In the genomic region with DNA sequence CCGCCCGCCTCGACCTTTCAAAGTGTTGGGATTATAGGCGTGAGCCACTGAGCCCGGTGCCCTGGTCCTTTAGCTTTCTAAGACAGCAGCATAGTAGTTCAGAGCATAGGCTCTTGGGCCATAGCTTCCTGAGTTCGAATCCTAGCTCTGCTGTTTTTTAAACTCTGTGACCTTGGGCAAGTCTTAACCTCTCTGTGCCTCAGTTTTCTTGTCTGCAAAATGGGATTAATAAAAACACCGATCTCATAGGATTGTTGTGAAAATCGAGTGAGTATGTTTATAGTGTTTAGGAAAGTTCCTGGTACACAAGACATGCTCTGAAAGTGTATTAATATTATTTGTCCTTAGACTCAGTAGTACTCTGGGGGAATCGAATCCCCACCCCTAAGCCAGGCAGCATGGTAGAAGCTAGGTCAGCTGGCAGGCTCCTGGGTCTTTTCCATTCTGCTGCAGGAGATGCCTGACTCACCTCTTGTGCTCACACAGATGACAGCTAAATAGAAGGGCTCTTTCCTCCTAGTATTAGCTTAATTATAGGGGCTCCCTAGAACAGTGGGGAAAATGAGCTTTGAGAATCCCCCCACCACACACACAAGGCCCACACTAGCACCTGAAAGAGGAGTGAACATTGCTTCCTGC, we compare ENCODE assay signal across 1 cellular context.
TF ChIP-seq lines count a peak whose summit lies in the region.

No MANE protein-coding gene starts in this region.

TF ChIP-seq in HepG2, 621 proteins besides CTCF, POLR2A, EP300 and RAD21:
- TF ChIP-seq, protein P1, sequence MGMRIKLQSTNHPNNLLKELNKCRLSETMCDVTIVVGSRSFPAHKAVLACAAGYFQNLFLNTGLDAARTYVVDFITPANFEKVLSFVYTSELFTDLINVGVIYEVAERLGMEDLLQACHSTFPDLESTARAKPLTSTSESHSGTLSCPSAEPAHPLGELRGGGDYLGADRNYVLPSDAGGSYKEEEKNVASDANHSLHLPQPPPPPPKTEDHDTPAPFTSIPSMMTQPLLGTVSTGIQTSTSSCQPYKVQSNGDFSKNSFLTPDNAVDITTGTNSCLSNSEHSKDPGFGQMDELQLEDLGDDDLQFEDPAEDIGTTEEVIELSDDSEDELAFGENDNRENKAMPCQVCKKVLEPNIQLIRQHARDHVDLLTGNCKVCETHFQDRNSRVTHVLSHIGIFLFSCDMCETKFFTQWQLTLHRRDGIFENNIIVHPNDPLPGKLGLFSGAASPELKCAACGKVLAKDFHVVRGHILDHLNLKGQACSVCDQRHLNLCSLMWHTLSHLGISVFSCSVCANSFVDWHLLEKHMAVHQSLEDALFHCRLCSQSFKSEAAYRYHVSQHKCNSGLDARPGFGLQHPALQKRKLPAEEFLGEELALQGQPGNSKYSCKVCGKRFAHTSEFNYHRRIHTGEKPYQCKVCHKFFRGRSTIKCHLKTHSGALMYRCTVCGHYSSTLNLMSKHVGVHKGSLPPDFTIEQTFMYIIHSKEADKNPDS (CRISPR knock-in tag; IDR thresholded peaks at IDR 0.05): no peak
- TF ChIP-seq ZBTB38 (CRISPR knock-in tag; IDR thresholded peaks at IDR 0.05) (no peak), ZNF629 (CRISPR knock-in tag; conservative IDR thresholded peaks at IDR 0.05) (peak; percentile 56; the same call in 1 of the 2 replicates)
